ENCODE assay signal across 32 cellular contexts in the genomic region with DNA sequence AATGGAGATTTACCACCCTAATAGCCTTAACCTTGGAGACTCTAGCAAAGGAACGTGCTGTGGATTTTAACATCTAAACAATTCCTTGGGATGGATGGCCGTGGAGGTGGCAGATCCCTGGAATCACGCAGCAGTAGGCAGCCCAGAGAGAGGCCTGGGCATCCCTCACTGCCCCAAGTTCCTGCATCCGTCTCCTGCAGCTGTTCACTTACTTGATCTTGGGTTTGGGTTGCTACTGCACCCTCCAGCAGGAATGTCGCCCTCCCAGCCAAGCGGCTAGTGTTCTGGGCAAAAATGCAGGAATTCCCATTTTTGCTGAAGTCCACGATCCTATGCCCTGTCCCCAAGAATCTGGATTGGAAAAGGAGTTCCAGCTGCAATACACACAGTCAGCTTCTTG.
A peak's percentile ranks its signal among the peaks of the same experiment; 100 is the strongest.
DNase-seq lines count a peak whose midpoint lies in the region; ATAC-seq, FAIRE-seq and TF ChIP-seq lines count a peak whose summit lies in the region.
"Had no signal": no experiment of that assay in that cellular context is flagged by ENCODE, and none has a peak within 500 bp of the region (broad histone marks: within the 10 kb centered on the region; RNA-seq: fewer than 3 reads in every experiment).

No MANE protein-coding gene starts in this region.

- H4K20me1 ChIP-seq in H1 (replicated peaks in 1 of 2; ENCODE audit: control insufficient read depth in 1 of 2, insufficient read depth in 2 of 2, low read length in 2 of 2) = peaks cover 4 to 5% of the 10 kb centered on the region in 2 experiments

- peaks cover 52% of the 10 kb centered on the region for H3K4me1 Mint-ChIP-seq in neural crest cell
- H3K4me1 Mint-ChIP-seq in activated naive CD4-positive, alpha-beta T cell treated with anti-CD3 and anti-CD28 coated beads for 36 hours (ENCODE audit: low read depth) = peaks cover 13% of the 10 kb centered on the region

- H3K36me3 Mint-ChIP-seq in neural crest cell (ENCODE audit: low read depth) = peaks cover 12% of the 10 kb centered on the region
- H3K36me3 Mint-ChIP-seq in activated naive CD4-positive, alpha-beta T cell treated with anti-CD3 and anti-CD28 coated beads for 36 hours (ENCODE audit: low read depth) = peaks cover 16% of the 10 kb centered on the region

- no peaks in the 10 kb centered on the region for H3K9me3 Mint-ChIP-seq in neural crest cell
- no peaks in the 10 kb centered on the region for H3K9me3 Mint-ChIP-seq in activated naive CD4-positive, alpha-beta T cell treated with anti-CD3 and anti-CD28 coated beads for 36 hours
- H3K9me3 Mint-ChIP-seq: activated CD4-positive, alpha-beta memory T cell treated with anti-CD3 and anti-CD28 coated beads for 36 hours; activated naive CD4-positive, alpha-beta T cell treated with anti-CD3 and anti-CD28 coated beads, Interleukin-2, amount 10 ng/mL, durations not matched to agents 7 days and 5 days; activated T-helper 1 cell treated with anti-CD3 and anti-CD28 coated beads, Interleukin-12 subunit alpha, Interleukin-12 subunit beta, Interleukin-2, Interleukin-4 antibody, amounts not matched to agents 30 ng/mL and 10 ng/mL and 1 ng/mL, durations not matched to agents 14 hours and 24 hours and 36 hours; immature natural killer cell had no signal

- no peak overlapping the region for H2AFZ ChIP-seq in H1 (ENCODE audit: low read length)

- H3K4me1 ChIP-seq in heart left ventricle (peaks cover 0 to 21% (median 8%) of the 10 kb centered on the region in 12 donors), H1 (replicated peaks in 1 of 4; ENCODE audit: control insufficient read depth in 3 of 4, insufficient read depth in 4 of 4, low read length in 3 of 4) (peaks cover under 1 to 7% (median 2%) of the 10 kb centered on the region in 4 experiments; a peak in 6 of 7 replicates), uterus (peaks cover 0 to 2% of the 10 kb centered on the region in 2 donors)
- H3K4me1 ChIP-seq: prostate gland had no signal

- H3K27ac ChIP-seq in heart left ventricle (peak overlapping the region in 4 of 12 donors; percentile 7 to 69 (median 22)), H1 (ENCODE audit: low read depth, low read length) (no peak overlapping the region), uterus (peak overlapping the region; percentile 43 to 76)
- H3K27ac ChIP-seq: 22Rv1, adrenal gland, brain microvascular endothelial cell, C4-2B, prostate gland, right lobe of liver, upper lobe of right lung had no signal

- DNase-seq in cardiac septum (ENCODE audit: low spot score) (peak; percentile 36), heart left ventricle (no peak), H1 (ENCODE audit: low read depth in 1 of 2, low spot score in 2 of 2) (no peak), neural crest cell (ENCODE audit: low read depth, low spot score) (no peak), uterus (no peak), SW480 (ENCODE audit: low spot score) (no peak)
- no peak for DNase-seq in central memory CD4-positive, alpha-beta T cell
- no peak for DNase-seq in activated naive CD4-positive, alpha-beta T cell treated with anti-CD3 and anti-CD28 coated beads for 36 hours
- DNase-seq: activated CD4-positive, alpha-beta memory T cell treated with anti-CD3 and anti-CD28 coated beads for 36 hours; activated CD4-positive, CD25-positive, alpha-beta regulatory T cell treated with anti-CD3 and anti-CD28 coated beads, Interleukin-2, amount 50 U/mL, for 72 hours; activated naive CD4-positive, alpha-beta T cell treated with anti-CD3 and anti-CD28 coated beads, Interleukin-2, amount 10 ng/mL, durations not matched to agents 7 days and 5 days; adrenal gland; brain microvascular endothelial cell; COR-L47; effector CD4-positive, alpha-beta T cell; immature natural killer cell; KBM-7; mesendoderm; NCI-H1105; NCI-H187; NCI-H2171; right lobe of liver; SK-N-SH; stimulated activated CD4-positive, alpha-beta T cell treated with anti-CD3 and anti-CD28 coated beads, Interleukin-4, amount 100 ng/mL, for 24 hours; T-helper 17 cell; upper lobe of right lung had no signal

- no peak for TF ChIP-seq EP300 in H1 (IDR thresholded peaks at IDR 0.05; ENCODE audit: borderline replicate concordance in 1 of 2, low read depth in 2 of 2, low read length in 2 of 2)

- no peak overlapping the region for H3K18ac ChIP-seq in H1 (ENCODE audit: extremely low read depth, low read length)

- no peak overlapping the region for H3K14ac ChIP-seq in H1 (ENCODE audit: insufficient read length)

- intact Hi-C loops in cardiac septum (cut with DNase I) = loop anchor here (10.0 kb wide), 1 partner anchor 435 kb away; no protein-coding TSS in a partner anchor
- intact Hi-C loops in heart left ventricle (cut with DNase I) = loop anchor here in 2 of 10 donors (10.0 kb wide), 1 partner anchor 305 kb away; the partner anchor contains the start of gene CUX1 (in 2 of the 2)
- intact Hi-C loops in uterus (cut with DNase I; ENCODE audit: low total_unique reads) = loop anchor here (10.0 kb wide), 1 partner anchor 305 kb away; the partner anchor contains the start of gene CUX1
- intact Hi-C loops in activated naive CD4-positive, alpha-beta T cell treated with anti-CD3 and anti-CD28 coated beads for 36 hours (cut with micrococcal nuclease) = loop anchor here (5.0 kb wide), 1 partner anchor 263 kb away; no protein-coding TSS in a partner anchor

- POLR2A ChIA-PET in H1 (lab: Charles Lee; ENCODE audit: partially characterized antibody) = no interaction called here

- H2BK20ac ChIP-seq in H1 (ENCODE audit: low read length) = no peak overlapping the region

- no peak for FAIRE-seq in H1 (lab: Jason Lieb, UNC)
- FAIRE-seq: colon, TTC549 had no signal

- H2BK5ac ChIP-seq in H1 (ENCODE audit: low read depth, low read length) = peak overlapping the region; percentile 13

- TF ChIP-seq POLR2A in heart left ventricle (IDR thresholded peaks at IDR 0.05) (no peak), H1 (IDR thresholded peaks at IDR 0.05; ENCODE audit: control extremely low read depth in 1 of 2, low read depth in 2 of 2, low read length in 2 of 2) (no peak), uterus (IDR thresholded peaks at IDR 0.05) (no peak)

- CTCF ChIA-PET in H1 (lab: Charles Lee; ENCODE audit: partially characterized antibody) = interaction anchor here (1.6 kb wide), 1 partner anchor 13 kb away, joined by 3 read pairs; no protein-coding TSS in a partner anchor
- CTCF ChIA-PET in activated naive CD4-positive, alpha-beta T cell treated with anti-CD3 and anti-CD28 coated beads for 36 hours (lab: Charles Lee) = interaction anchor here (0.6 kb wide), 1 partner anchor 978 kb away, joined by 3 read pairs; no protein-coding TSS in a partner anchor

- H2BK12ac ChIP-seq in H1 (ENCODE audit: low read depth, low read length) = 0 out of 2 replicates have a peak overlapping the region, but pooled peaks have one; percentile 11

- H3K23ac ChIP-seq in H1 (ENCODE audit: insufficient read length) = no peak overlapping the region

- H3K27me3 Mint-ChIP-seq in neural crest cell (ENCODE audit: low read depth) = no peaks in the 10 kb centered on the region
- no peaks in the 10 kb centered on the region for H3K27me3 Mint-ChIP-seq in activated naive CD4-positive, alpha-beta T cell treated with anti-CD3 and anti-CD28 coated beads for 36 hours (ENCODE audit: low read depth)
- H3K27me3 Mint-ChIP-seq: activated CD4-positive, alpha-beta memory T cell treated with anti-CD3 and anti-CD28 coated beads for 36 hours; activated naive CD4-positive, alpha-beta T cell treated with anti-CD3 and anti-CD28 coated beads, Interleukin-2, amount 10 ng/mL, durations not matched to agents 7 days and 5 days; T-helper 17 cell had no signal

- H3K9me3 ChIP-seq in heart left ventricle (no peaks in the 10 kb centered on the region), H1 (ENCODE audit: insufficient read depth in 2 of 2, low read depth in 1 of 2, low read length in 1 of 2) (no peaks in the 10 kb centered on the region), uterus (no peaks in the 10 kb centered on the region)
- H3K9me3 ChIP-seq: adrenal gland, prostate gland, right lobe of liver, SK-N-SH, upper lobe of right lung had no signal

- no peak overlapping the region for H3K56ac ChIP-seq in H1 (replicated peaks; ENCODE audit: insufficient read length, low read depth, low read length)

- H3K4me3 Mint-ChIP-seq in neural crest cell = peak overlapping the region; percentile 6
- H3K4me3 Mint-ChIP-seq in activated naive CD4-positive, alpha-beta T cell treated with anti-CD3 and anti-CD28 coated beads for 36 hours = no peak overlapping the region
- H3K4me3 Mint-ChIP-seq: activated CD4-positive, alpha-beta memory T cell treated with anti-CD3 and anti-CD28 coated beads for 36 hours; activated naive CD4-positive, alpha-beta T cell treated with anti-CD3 and anti-CD28 coated beads, Interleukin-2, amount 10 ng/mL, durations not matched to agents 7 days and 5 days; activated T-helper 1 cell treated with anti-CD3 and anti-CD28 coated beads, Interleukin-12 subunit alpha, Interleukin-12 subunit beta, Interleukin-2, Interleukin-4 antibody, amounts not matched to agents 30 ng/mL and 10 ng/mL and 1 ng/mL, durations not matched to agents 14 hours and 24 hours and 36 hours; immature natural killer cell; T-helper 17 cell had no signal

- H3K4me2 ChIP-seq in H1 (ENCODE audit: insufficient read depth in 1 of 2, low read depth in 2 of 2, low read length in 2 of 2) = no peak overlapping the region
- H3K4me2 ChIP-seq: SK-N-SH had no signal

- no peak for TF ChIP-seq CTCF in heart left ventricle (IDR thresholded peaks at IDR 0.05)
- TF ChIP-seq CTCF in H1 (IDR thresholded peaks at IDR 0.05; ENCODE audit: control extremely low read depth in 1 of 3, insufficient read depth in 1 of 3, low read depth in 1 of 3, low read length in 3 of 3) = no peak
- TF ChIP-seq CTCF in neural crest cell (conservative IDR thresholded peaks at IDR 0.05) = no peak
- no peak for TF ChIP-seq CTCF in uterus (IDR thresholded peaks at IDR 0.05)

- H3K4me3 ChIP-seq in heart left ventricle (no peak overlapping the region), H1 (ENCODE audit: extremely low read depth in 1 of 4, insufficient read depth in 2 of 4, low read depth in 3 of 4, low read length in 4 of 4) (no peak overlapping the region), uterus (no peak overlapping the region)
- H3K4me3 ChIP-seq: adrenal gland, prostate gland, right lobe of liver, upper lobe of right lung had no signal

- H2BK120ac ChIP-seq in H1 (replicated peaks; ENCODE audit: low read depth, low read length) = no peak overlapping the region

- H2AK5ac ChIP-seq in H1 (ENCODE audit: low read depth, low read length) = no peak overlapping the region

- no peak overlapping the region for H4K5ac ChIP-seq in H1 (ENCODE audit: insufficient read length, low read depth, low read length)

- peaks cover 2 to 30% (median 20%) of the 10 kb centered on the region in 9 donors for H3K36me3 ChIP-seq in heart left ventricle
- H3K36me3 ChIP-seq in H1 (ENCODE audit: control insufficient read depth in 2 of 4, insufficient read depth in 4 of 4, low read length in 3 of 4) = peaks cover 2 to 12% (median 9%) of the 10 kb centered on the region in 4 experiments; a peak in 5 of 8 replicates
- no peaks in the 10 kb centered on the region for H3K36me3 ChIP-seq in uterus
- H3K36me3 ChIP-seq: prostate gland had no signal

- H3K79me1 ChIP-seq in H1 (ENCODE audit: low read depth, low read length) = no peaks in the 10 kb centered on the region; the same call in 1 of the 2 replicates

- no peak overlapping the region for H3K27ac Mint-ChIP-seq in neural crest cell (ENCODE audit: unreplicated experiment)
- H3K27ac Mint-ChIP-seq in activated naive CD4-positive, alpha-beta T cell treated with anti-CD3 and anti-CD28 coated beads for 36 hours = no peak overlapping the region
- H3K27ac Mint-ChIP-seq: activated CD4-positive, alpha-beta memory T cell treated with anti-CD3 and anti-CD28 coated beads for 36 hours; activated naive CD4-positive, alpha-beta T cell treated with anti-CD3 and anti-CD28 coated beads, Interleukin-2, amount 10 ng/mL, durations not matched to agents 7 days and 5 days; activated T-helper 1 cell treated with anti-CD3 and anti-CD28 coated beads, Interleukin-12 subunit alpha, Interleukin-12 subunit beta, Interleukin-2, Interleukin-4 antibody, amounts not matched to agents 30 ng/mL and 10 ng/mL and 1 ng/mL, durations not matched to agents 14 hours and 24 hours and 36 hours; immature natural killer cell; T-helper 17 cell had no signal

- H4K8ac ChIP-seq in H1 (ENCODE audit: extremely low read depth, insufficient read depth, low read length) = 0 out of 2 replicates have a peak overlapping the region, but pooled peaks have one; percentile 46

- no peak overlapping the region for H4K91ac ChIP-seq in H1 (replicated peaks; ENCODE audit: insufficient read length, low read length)

- no peak overlapping the region; a peak in 1 of 7 replicates for H3K9ac ChIP-seq in H1 (replicated peaks in 1 of 4; ENCODE audit: extremely low read depth in 1 of 4, low read depth in 3 of 4, low read length in 3 of 4)
- H3K9ac ChIP-seq: SK-N-SH had no signal

- 90 to 95% (median 94%) methylated on average over 5 to 7 of the region's 7 CpGs for WGBS in heart left ventricle, 4 donors
- WGBS in H1 (ENCODE audit: extremely low coverage in 1 of 2, insufficient coverage in 1 of 2, insufficient read length in 1 of 2, insufficient replicate concordance in 2 of 2, low coverage in 1 of 2, low lambda C conversion rate in 2 of 2, missing lambda C conversion rate in 1 of 2), 2 experiments = 94% methylated on average over 7 of the region's 7 CpGs; no CpG with 5 or more reads in 1 of the 2 experiments

- no peaks in the 10 kb centered on the region for H3K79me2 ChIP-seq in H1 (ENCODE audit: control insufficient read depth in 1 of 2, insufficient read depth in 2 of 2, low read length in 2 of 2)

- no peak overlapping the region for H2BK15ac ChIP-seq in H1 (ENCODE audit: low read length)

- H3K4ac ChIP-seq in H1 (replicated peaks; ENCODE audit: insufficient read length, low read depth, low read length) = no peak overlapping the region

- TF ChIP-seq RAD21 in H1 (IDR thresholded peaks at IDR 0.05 in 1 of 2, conservative IDR thresholded peaks at IDR 0.05 in 1 of 2; ENCODE audit: low read depth in 2 of 2, low read length in 2 of 2) = no peak

- no peak for ATAC-seq in heart left ventricle
- ATAC-seq: right lobe of liver, T-helper 17 cell, upper lobe of right lung had no signal

- H3K23me2 ChIP-seq in H1 (ENCODE audit: low read depth, low read length) = no peaks in the 10 kb centered on the region

- H3K27me3 ChIP-seq in heart left ventricle (no peaks in the 10 kb centered on the region), H1 (replicated peaks in 1 of 4; ENCODE audit: control insufficient read depth in 3 of 4, extremely low read depth in 1 of 4, insufficient read depth in 3 of 4, low read length in 3 of 4) (no peaks in the 10 kb centered on the region), uterus (no peaks in the 10 kb centered on the region)
- H3K27me3 ChIP-seq: adrenal gland, brain microvascular endothelial cell, right lobe of liver, upper lobe of right lung had no signal
